ENCODE assay signal across 2 cellular contexts in genomic region chr1:213858581-213858980, GRCh38.
TF ChIP-seq lines count a peak whose summit lies in the region.

No MANE protein-coding gene starts in this region.

TF ChIP-seq in GM23338, 12 proteins besides CTCF, POLR2A, EP300 and RAD21:
- TF ChIP-seq, protein P1, sequence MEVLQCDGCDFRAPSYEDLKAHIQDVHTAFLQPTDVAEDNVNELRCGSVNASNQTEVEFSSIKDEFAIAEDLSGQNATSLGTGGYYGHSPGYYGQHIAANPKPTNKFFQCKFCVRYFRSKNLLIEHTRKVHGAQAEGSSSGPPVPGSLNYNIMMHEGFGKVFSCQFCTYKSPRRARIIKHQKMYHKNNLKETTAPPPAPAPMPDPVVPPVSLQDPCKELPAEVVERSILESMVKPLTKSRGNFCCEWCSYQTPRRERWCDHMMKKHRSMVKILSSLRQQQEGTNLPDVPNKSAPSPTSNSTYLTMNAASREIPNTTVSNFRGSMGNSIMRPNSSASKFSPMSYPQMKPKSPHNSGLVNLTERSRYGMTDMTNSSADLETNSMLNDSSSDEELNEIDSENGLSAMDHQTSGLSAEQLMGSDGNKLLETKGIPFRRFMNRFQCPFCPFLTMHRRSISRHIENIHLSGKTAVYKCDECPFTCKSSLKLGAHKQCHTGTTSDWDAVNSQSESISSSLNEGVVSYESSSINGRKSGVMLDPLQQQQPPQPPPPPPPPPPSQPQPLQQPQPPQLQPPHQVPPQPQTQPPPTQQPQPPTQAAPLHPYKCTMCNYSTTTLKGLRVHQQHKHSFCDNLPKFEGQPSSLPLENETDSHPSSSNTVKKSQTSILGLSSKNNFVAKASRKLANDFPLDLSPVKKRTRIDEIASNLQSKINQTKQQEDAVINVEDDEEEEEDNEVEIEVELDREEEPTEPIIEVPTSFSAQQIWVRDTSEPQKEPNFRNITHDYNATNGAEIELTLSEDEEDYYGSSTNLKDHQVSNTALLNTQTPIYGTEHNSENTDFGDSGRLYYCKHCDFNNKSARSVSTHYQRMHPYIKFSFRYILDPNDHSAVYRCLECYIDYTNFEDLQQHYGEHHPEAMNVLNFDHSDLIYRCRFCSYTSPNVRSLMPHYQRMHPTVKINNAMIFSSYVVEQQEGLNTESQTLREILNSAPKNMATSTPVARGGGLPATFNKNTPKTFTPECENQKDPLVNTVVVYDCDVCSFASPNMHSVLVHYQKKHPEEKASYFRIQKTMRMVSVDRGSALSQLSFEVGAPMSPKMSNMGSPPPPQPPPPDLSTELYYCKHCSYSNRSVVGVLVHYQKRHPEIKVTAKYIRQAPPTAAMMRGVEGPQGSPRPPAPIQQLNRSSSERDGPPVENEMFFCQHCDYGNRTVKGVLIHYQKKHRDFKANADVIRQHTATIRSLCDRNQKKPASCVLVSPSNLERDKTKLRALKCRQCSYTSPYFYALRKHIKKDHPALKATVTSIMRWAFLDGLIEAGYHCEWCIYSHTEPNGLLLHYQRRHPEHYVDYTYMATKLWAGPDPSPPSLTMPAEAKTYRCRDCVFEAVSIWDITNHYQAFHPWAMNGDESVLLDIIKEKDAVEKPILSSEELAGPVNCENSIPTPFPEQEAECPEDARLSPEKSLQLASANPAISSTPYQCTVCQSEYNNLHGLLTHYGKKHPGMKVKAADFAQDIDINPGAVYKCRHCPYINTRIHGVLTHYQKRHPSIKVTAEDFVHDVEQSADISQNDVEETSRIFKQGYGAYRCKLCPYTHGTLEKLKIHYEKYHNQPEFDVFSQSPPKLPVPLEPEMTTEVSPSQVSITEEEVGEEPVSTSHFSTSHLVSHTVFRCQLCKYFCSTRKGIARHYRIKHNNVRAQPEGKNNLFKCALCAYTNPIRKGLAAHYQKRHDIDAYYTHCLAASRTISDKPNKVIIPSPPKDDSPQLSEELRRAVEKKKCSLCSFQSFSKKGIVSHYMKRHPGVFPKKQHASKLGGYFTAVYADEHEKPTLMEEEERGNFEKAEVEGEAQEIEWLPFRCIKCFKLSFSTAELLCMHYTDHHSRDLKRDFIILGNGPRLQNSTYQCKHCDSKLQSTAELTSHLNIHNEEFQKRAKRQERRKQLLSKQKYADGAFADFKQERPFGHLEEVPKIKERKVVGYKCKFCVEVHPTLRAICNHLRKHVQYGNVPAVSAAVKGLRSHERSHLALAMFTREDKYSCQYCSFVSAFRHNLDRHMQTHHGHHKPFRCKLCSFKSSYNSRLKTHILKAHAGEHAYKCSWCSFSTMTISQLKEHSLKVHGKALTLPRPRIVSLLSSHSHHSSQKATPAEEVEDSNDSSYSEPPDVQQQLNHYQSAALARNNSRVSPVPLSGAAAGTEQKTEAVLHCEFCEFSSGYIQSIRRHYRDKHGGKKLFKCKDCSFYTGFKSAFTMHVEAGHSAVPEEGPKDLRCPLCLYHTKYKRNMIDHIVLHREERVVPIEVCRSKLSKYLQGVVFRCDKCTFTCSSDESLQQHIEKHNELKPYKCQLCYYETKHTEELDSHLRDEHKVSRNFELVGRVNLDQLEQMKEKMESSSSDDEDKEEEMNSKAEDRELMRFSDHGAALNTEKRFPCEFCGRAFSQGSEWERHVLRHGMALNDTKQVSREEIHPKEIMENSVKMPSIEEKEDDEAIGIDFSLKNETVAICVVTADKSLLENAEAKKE (CRISPR knock-in tag; IDR thresholded peaks at IDR 0.05), result no peak
- TF ChIP-seq ZNF331 (CRISPR knock-in tag; IDR thresholded peaks at IDR 0.05; ENCODE audit: low read depth) (no peak), NANOG (IDR thresholded peaks at IDR 0.05; ENCODE audit: borderline replicate concordance) (no peak), JUNB (IDR thresholded peaks at IDR 0.05; ENCODE audit: unreplicated experiment) (no peak), ZNF114 (CRISPR knock-in tag; IDR thresholded peaks at IDR 0.05) (no peak), CREB1 (CRISPR knock-in tag; IDR thresholded peaks at IDR 0.05; ENCODE audit: low read depth) (no peak), REST (IDR thresholded peaks at IDR 0.05; ENCODE audit: unreplicated experiment) (no peak), POLR2AphosphoS5 (IDR thresholded peaks at IDR 0.05; ENCODE audit: low read depth) (no peak), EZH2 (IDR thresholded peaks at IDR 0.05; ENCODE audit: low read depth, unreplicated experiment) (no peak)

TF ChIP-seq in K562, 482 proteins besides CTCF, POLR2A, EP300 and RAD21:
- TF ChIP-seq, protein P2, sequence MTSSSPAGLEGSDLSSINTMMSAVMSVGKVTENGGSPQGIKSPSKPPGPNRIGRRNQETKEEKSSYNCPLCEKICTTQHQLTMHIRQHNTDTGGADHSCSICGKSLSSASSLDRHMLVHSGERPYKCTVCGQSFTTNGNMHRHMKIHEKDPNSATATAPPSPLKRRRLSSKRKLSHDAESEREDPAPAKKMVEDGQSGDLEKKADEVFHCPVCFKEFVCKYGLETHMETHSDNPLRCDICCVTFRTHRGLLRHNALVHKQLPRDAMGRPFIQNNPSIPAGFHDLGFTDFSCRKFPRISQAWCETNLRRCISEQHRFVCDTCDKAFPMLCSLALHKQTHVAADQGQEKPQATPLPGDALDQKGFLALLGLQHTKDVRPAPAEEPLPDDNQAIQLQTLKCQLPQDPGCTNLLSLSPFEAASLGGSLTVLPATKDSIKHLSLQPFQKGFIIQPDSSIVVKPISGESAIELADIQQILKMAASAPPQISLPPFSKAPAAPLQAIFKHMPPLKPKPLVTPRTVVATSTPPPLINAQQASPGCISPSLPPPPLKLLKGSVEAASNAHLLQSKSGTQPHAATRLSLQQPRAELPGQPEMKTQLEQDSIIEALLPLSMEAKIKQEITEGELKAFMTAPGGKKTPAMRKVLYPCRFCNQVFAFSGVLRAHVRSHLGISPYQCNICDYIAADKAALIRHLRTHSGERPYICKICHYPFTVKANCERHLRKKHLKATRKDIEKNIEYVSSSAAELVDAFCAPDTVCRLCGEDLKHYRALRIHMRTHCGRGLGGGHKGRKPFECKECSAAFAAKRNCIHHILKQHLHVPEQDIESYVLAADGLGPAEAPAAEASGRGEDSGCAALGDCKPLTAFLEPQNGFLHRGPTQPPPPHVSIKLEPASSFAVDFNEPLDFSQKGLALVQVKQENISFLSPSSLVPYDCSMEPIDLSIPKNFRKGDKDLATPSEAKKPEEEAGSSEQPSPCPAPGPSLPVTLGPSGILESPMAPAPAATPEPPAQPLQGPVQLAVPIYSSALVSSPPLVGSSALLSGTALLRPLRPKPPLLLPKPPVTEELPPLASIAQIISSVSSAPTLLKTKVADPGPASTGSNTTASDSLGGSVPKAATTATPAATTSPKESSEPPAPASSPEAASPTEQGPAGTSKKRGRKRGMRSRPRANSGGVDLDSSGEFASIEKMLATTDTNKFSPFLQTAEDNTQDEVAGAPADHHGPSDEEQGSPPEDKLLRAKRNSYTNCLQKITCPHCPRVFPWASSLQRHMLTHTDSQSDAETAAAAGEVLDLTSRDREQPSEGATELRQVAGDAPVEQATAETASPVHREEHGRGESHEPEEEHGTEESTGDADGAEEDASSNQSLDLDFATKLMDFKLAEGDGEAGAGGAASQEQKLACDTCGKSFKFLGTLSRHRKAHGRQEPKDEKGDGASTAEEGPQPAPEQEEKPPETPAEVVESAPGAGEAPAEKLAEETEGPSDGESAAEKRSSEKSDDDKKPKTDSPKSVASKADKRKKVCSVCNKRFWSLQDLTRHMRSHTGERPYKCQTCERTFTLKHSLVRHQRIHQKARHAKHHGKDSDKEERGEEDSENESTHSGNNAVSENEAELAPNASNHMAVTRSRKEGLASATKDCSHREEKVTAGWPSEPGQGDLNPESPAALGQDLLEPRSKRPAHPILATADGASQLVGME (CRISPR knock-in tag; IDR thresholded peaks at IDR 0.05), result no peak
- TF ChIP-seq ILF3 (IDR thresholded peaks at IDR 0.05; ENCODE audit: borderline replicate concordance) (no peak), RBM15 (IDR thresholded peaks at IDR 0.05; ENCODE audit: insufficient read depth, low read length) (no peak), SMAD2 (IDR thresholded peaks at IDR 0.05; ENCODE audit: low read depth, low read length) (no peak), SIN3A (IDR thresholded peaks at IDR 0.05; ENCODE audit: borderline replicate concordance in 2 of 2, control insufficient read depth in 1 of 2, low read depth in 2 of 2, low read length in 2 of 2) (no peak), KLF16 (IDR thresholded peaks at IDR 0.05) (no peak), HDAC2 (IDR thresholded peaks at IDR 0.05) (no peak), CREB5 (CRISPR knock-in tag; IDR thresholded peaks at IDR 0.05) (no peak), SRSF7 (optimal IDR thresholded peaks at IDR 0.05; ENCODE audit: low read depth, low read length) (no peak), DDX20 (tag; IDR thresholded peaks at IDR 0.05; ENCODE audit: low read depth) (no peak), MXI1 (IDR thresholded peaks at IDR 0.05; ENCODE audit: low read depth, low read length) (no peak), SLC30A9 (CRISPR knock-in tag; IDR thresholded peaks at IDR 0.05) (no peak), TBL1XR1 (IDR thresholded peaks at IDR 0.05; ENCODE audit: low read length in 2 of 2) (no peak), BACH1 (tag; IDR thresholded peaks at IDR 0.05) (no peak), ZNF449 (CRISPR knock-in tag; IDR thresholded peaks at IDR 0.05) (no peak), ATF7 (IDR thresholded peaks at IDR 0.05) (no peak)
- TF ChIP-seq, protein P3, sequence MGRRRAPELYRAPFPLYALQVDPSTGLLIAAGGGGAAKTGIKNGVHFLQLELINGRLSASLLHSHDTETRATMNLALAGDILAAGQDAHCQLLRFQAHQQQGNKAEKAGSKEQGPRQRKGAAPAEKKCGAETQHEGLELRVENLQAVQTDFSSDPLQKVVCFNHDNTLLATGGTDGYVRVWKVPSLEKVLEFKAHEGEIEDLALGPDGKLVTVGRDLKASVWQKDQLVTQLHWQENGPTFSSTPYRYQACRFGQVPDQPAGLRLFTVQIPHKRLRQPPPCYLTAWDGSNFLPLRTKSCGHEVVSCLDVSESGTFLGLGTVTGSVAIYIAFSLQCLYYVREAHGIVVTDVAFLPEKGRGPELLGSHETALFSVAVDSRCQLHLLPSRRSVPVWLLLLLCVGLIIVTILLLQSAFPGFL (CRISPR knock-in tag; IDR thresholded peaks at IDR 0.05), result no peak
- TF ChIP-seq, protein P4, sequence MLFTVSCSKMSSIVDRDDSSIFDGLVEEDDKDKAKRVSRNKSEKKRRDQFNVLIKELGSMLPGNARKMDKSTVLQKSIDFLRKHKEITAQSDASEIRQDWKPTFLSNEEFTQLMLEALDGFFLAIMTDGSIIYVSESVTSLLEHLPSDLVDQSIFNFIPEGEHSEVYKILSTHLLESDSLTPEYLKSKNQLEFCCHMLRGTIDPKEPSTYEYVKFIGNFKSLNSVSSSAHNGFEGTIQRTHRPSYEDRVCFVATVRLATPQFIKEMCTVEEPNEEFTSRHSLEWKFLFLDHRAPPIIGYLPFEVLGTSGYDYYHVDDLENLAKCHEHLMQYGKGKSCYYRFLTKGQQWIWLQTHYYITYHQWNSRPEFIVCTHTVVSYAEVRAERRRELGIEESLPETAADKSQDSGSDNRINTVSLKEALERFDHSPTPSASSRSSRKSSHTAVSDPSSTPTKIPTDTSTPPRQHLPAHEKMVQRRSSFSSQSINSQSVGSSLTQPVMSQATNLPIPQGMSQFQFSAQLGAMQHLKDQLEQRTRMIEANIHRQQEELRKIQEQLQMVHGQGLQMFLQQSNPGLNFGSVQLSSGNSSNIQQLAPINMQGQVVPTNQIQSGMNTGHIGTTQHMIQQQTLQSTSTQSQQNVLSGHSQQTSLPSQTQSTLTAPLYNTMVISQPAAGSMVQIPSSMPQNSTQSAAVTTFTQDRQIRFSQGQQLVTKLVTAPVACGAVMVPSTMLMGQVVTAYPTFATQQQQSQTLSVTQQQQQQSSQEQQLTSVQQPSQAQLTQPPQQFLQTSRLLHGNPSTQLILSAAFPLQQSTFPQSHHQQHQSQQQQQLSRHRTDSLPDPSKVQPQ (CRISPR knock-in tag; IDR thresholded peaks at IDR 0.05; ENCODE audit: borderline replicate concordance), result no peak
